In genomic region chr14:74509587-74510210, GRCh38 we compare ENCODE assay signal across 21 cellular contexts. TPM values are rescaled to one million over a fixed set of nuclear protein-coding genes. Genes with fewer than 3 reads are reported as not detected.
DNase-seq lines count a peak whose midpoint lies in the region; ATAC-seq and TF ChIP-seq lines count a peak whose summit lies in the region.
"Had no signal": no experiment of that assay in that cellular context is flagged by ENCODE, and none has a peak within 500 bp of the region (broad histone marks: within the 10 kb centered on the region; RNA-seq: fewer than 3 reads in every experiment).

No MANE protein-coding gene starts in this region.

- WGBS in sigmoid colon, 2 donors = 91 to 93% methylated on average over 10 of the region's 10 CpGs

- ATAC-seq in HCT116 (no peak), RWPE2 (ENCODE audit: low read depth) (no peak), GM19035 (IDR thresholded peaks at IDR 0.05; ENCODE audit: unreplicated experiment) (no peak)

- H3K4me2 ChIP-seq in HCT116 (ENCODE audit: low read length) = peak overlapping the region; percentile 61; the same call in 1 of the 2 replicates

- no peaks in the 10 kb centered on the region for H4K20me1 ChIP-seq in HCT116 (ENCODE audit: insufficient read depth)

- CTCF ChIA-PET in HCT116 (lab: Charles Lee) = interaction anchor here (1.2 kb wide), 1 partner anchor 20 kb away, joined by 3 read pairs; no protein-coding TSS in a partner anchor

- no peak overlapping the region for H2AFZ ChIP-seq in HCT116 (ENCODE audit: low read depth, low read length, poor library complexity, severe bottlenecking)

- no peak for TF ChIP-seq RAD21 in HCT116 (IDR thresholded peaks at IDR 0.05; ENCODE audit: low read depth)

- H3K9me2 ChIP-seq in HCT116 (ENCODE audit: insufficient read depth) = no peaks in the 10 kb centered on the region

- H3K36me3 ChIP-seq in HCT116 (ENCODE audit: control insufficient read depth in 1 of 2, insufficient read depth in 2 of 2, low read length in 2 of 2) = no peaks in the 10 kb centered on the region
- H3K36me3 ChIP-seq in RWPE2 (ENCODE audit: low read depth) = peaks cover 94% of the 10 kb centered on the region
- no peaks in the 10 kb centered on the region for H3K36me3 ChIP-seq in sigmoid colon
- H3K36me3 ChIP-seq: left ventricle myocardium inferior, neutrophil, Peyer's patch, transverse colon had no signal

- H3K4me1 ChIP-seq in HCT116 (ENCODE audit: control insufficient read depth in 1 of 2, insufficient read depth in 2 of 2, low read length in 2 of 2) = peaks cover 0 to 20% of the 10 kb centered on the region in 2 experiments; a peak in 2 of 4 replicates
- H3K4me1 ChIP-seq in RWPE2 (ENCODE audit: insufficient read depth, poor library complexity, severe bottlenecking) = peaks cover 3% of the 10 kb centered on the region
- no peaks in the 10 kb centered on the region for H3K4me1 ChIP-seq in sigmoid colon
- H3K4me1 ChIP-seq: Peyer's patch, transverse colon had no signal

- no peak for TF ChIP-seq EP300 in sigmoid colon (IDR thresholded peaks at IDR 0.05)

- H3K9me3 ChIP-seq in HCT116 (ENCODE audit: control insufficient read depth in 1 of 2, insufficient read depth in 1 of 2, low read depth in 1 of 2, low read length in 2 of 2) = no peaks in the 10 kb centered on the region
- no peaks in the 10 kb centered on the region for H3K9me3 ChIP-seq in RWPE2 (ENCODE audit: severe bottlenecking)
- no peaks in the 10 kb centered on the region for H3K9me3 ChIP-seq in iPS-18c (ENCODE audit: control insufficient read depth, insufficient read depth, low read length)
- no peaks in the 10 kb centered on the region for H3K9me3 ChIP-seq in sigmoid colon
- H3K9me3 ChIP-seq: left ventricle myocardium inferior, neutrophil, Peyer's patch, transverse colon had no signal

- H3K4me3 ChIP-seq in HCT116 (replicated peaks in 1 of 2; ENCODE audit: low read depth in 1 of 2, low read length in 2 of 2) (no peak overlapping the region), RWPE2 (ENCODE audit: severe bottlenecking) (no peak overlapping the region), iPS-18c (ENCODE audit: insufficient read depth, low read depth, low read length) (peak overlapping the region; percentile 24; the same call in 1 of the 2 replicates), sigmoid colon (no peak overlapping the region)
- H3K4me3 ChIP-seq: left ventricle myocardium inferior, Peyer's patch, transverse colon had no signal

- no peaks in the 10 kb centered on the region for H3K27me3 ChIP-seq in HCT116 (ENCODE audit: insufficient read depth, low read length)
- no peaks in the 10 kb centered on the region for H3K27me3 ChIP-seq in RWPE2 (ENCODE audit: insufficient read depth, poor library complexity, severe bottlenecking)
- no peaks in the 10 kb centered on the region for H3K27me3 ChIP-seq in sigmoid colon
- H3K27me3 ChIP-seq: neutrophil, Peyer's patch, transverse colon had no signal

- DNase-seq in HCT116 (ENCODE audit: low read depth, low spot score) (no peak), RWPE2 (ENCODE audit: low spot score) (peak; percentile 52), sigmoid colon (peak; percentile 50), NCI-H526 treated with DMSO at 0.1 percent for 48 hours (lab: John Stamatoyannopoulos, UW) (no peak), DMS114 treated with DMSO at 0.1 percent for 48 hours (lab: John Stamatoyannopoulos, UW; ENCODE audit: unreplicated experiment) (no peak)
- no peak for DNase-seq in activated naive CD4-positive, alpha-beta T cell (lab: John Stamatoyannopoulos, UW)
- DNase-seq: activated CD4-positive, alpha-beta T cell treated with anti-CD3 and anti-CD28 coated beads, Interleukin-2, amount 10 ng/mL, durations not matched to agents 7 days and 5 days; activated naive CD8-positive, alpha-beta T cell treated with anti-CD3 and anti-CD28 coated beads for 36 hours; dermis blood vessel endothelial cell; DMS79 treated with DMSO at 0.1 percent for 48 hours; left ventricle myocardium inferior; NCI-H2081 treated with DMSO at 0.1 percent for 48 hours; NCI-H510A treated with DMSO at 0.1 percent for 48 hours; NK-92 treated with Interleukin-12 subunit alpha and Interleukin-12 subunit beta, amount 100 ng/mL, for 24 hours; T-helper 2 cell; transverse colon had no signal

- no peaks in the 10 kb centered on the region for H3K79me2 ChIP-seq in HCT116 (ENCODE audit: insufficient read depth, low read length)

- RAD21 ChIA-PET in HCT116 (lab: Charles Lee; ENCODE audit: low non-redundant PET in 1 of 2, low total read pairs in 2 of 2, uncharacterized antibody in 2 of 2, unreplicated experiment in 2 of 2) = no interaction called here

- no peak for TF ChIP-seq POLR2A in HCT116 (IDR thresholded peaks at IDR 0.05; ENCODE audit: borderline replicate concordance, extremely low read depth, insufficient read depth, insufficient read length)
- TF ChIP-seq POLR2A in sigmoid colon (IDR thresholded peaks at IDR 0.05) = no peak

- intact Hi-C loops in HCT116 (cut with micrococcal nuclease) = no loop called here
- intact Hi-C loops in sigmoid colon (cut with DNase I) = no loop called here

- POLR2A ChIA-PET in HCT116 (lab: Charles Lee) = no interaction called here

- TF ChIP-seq CTCF in HCT116 (IDR thresholded peaks at IDR 0.05 in 2 of 3, conservative IDR thresholded peaks at IDR 0.05 in 1 of 3; ENCODE audit: borderline replicate concordance in 1 of 3, insufficient read depth in 1 of 3, low read depth in 2 of 3, low read length in 2 of 3) (no peak), RWPE2 (IDR thresholded peaks at IDR 0.05; ENCODE audit: poor library complexity, severe bottlenecking) (no peak), sigmoid colon (IDR thresholded peaks at IDR 0.05) (no peak)

- BruUV-seq in HCT116 (replicated peaks; lab: Mats Ljungman, UMichigan) = no TSS peak

- no peak overlapping the region for H3K27ac ChIP-seq in HCT116 (ENCODE audit: low read depth, low read length)
- H3K27ac ChIP-seq in RWPE2 (ENCODE audit: poor library complexity, severe bottlenecking) = no peak overlapping the region
- no peak overlapping the region for H3K27ac ChIP-seq in sigmoid colon
- H3K27ac ChIP-seq: HL-60, left ventricle myocardium inferior, neutrophil, Peyer's patch, transverse colon had no signal

- no peak overlapping the region for H3K9ac ChIP-seq in HCT116 (ENCODE audit: low read length)

TF ChIP-seq in HCT116, 20 proteins besides CTCF, POLR2A, EP300 and RAD21:
- TF ChIP-seq ATF3 (IDR thresholded peaks at IDR 0.05) (no peak), EZH2phosphoT487 (IDR thresholded peaks at IDR 0.05; ENCODE audit: borderline replicate concordance) (no peak), ZBTB33 (IDR thresholded peaks at IDR 0.05; ENCODE audit: extremely low read depth, insufficient replicate concordance, low read length) (no peak), SRF (IDR thresholded peaks at IDR 0.05; ENCODE audit: low read depth) (no peak), SP1 (IDR thresholded peaks at IDR 0.05; ENCODE audit: low read depth) (no peak), ELF1 (IDR thresholded peaks at IDR 0.05; ENCODE audit: borderline replicate concordance, low read depth) (no peak), EGR1 (IDR thresholded peaks at IDR 0.05; ENCODE audit: low read depth) (no peak), TCF7L2 (IDR thresholded peaks at IDR 0.05; ENCODE audit: borderline replicate concordance, extremely low read depth, insufficient read depth, insufficient read length) (no peak), ZFX (IDR thresholded peaks at IDR 0.05) (no peak), FOSL1 (IDR thresholded peaks at IDR 0.05; ENCODE audit: low read depth) (no peak), JUND (IDR thresholded peaks at IDR 0.05) (no peak), CEBPB (IDR thresholded peaks at IDR 0.05; ENCODE audit: low read depth) (no peak)
- TF ChIP-seq, protein P1, sequence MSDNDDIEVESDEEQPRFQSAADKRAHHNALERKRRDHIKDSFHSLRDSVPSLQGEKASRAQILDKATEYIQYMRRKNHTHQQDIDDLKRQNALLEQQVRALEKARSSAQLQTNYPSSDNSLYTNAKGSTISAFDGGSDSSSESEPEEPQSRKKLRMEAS (IDR thresholded peaks at IDR 0.05) = no peak

RNA-seq across cellular contexts. Expression of gene ISCA2, which starts 16.1 kb away (rescaled TPM):
- total RNA-seq in HCT116 (2021; ENCODE audit: unreplicated experiment) = 27.5 TPM
- polyA plus RNA-seq in HCT116 (2012) = 14.3 and 16.6 TPM in 2 replicates
- 10 to 100 TPM in 3 of 4 donors, 1 to 10 TPM in 1; 8.6 to 15.7 (median 12.0) TPM for total RNA-seq in sigmoid colon
- 10 to 100 TPM; 24.2 to 59.0 (median 27.0) TPM for polyA plus RNA-seq in sigmoid colon

RNA-seq across cellular contexts. Expression of gene NPC2, which starts 16.6 kb away (rescaled TPM):
- total RNA-seq in HCT116 (2021; ENCODE audit: unreplicated experiment) (105 TPM), sigmoid colon (100 to 1,000 TPM; 182 to 273 (median 215) TPM)
- 191 and 211 TPM in 2 replicates for polyA plus RNA-seq in HCT116 (2012)
- polyA plus RNA-seq in sigmoid colon = 100 to 1,000 TPM; 176 to 251 (median 230) TPM

Comparison
In these comparisons a context has a peak if more than half of its experiments do, and no peak if none do; other contexts are left out.
1. DNase-seq: peak in RWPE2 (single experiment) and sigmoid colon (single experiment); none in HCT116 (single experiment), NCI-H526 treated with DMSO at 0.1 percent for 48 hours (single experiment), DMS114 treated with DMSO at 0.1 percent for 48 hours (single experiment) and activated naive CD4-positive, alpha-beta T cell (0 of 4).